Comparison of ENCODE assay signal across 19 cellular contexts in genomic region chr5:144202725-144203124, GRCh38. TPM values are rescaled to one million over a fixed set of nuclear protein-coding genes. Genes with fewer than 3 reads are reported as not detected.
DNase-seq lines count a peak whose midpoint lies in the region; ATAC-seq and TF ChIP-seq lines count a peak whose summit lies in the region.
"Had no signal": no experiment of that assay in that cellular context is flagged by ENCODE, and none has a peak within 500 bp of the region (broad histone marks: within the 10 kb centered on the region; RNA-seq: fewer than 3 reads in every experiment).

No MANE protein-coding gene starts in this region.

- H3K23ac ChIP-seq in neuronal stem cell (ENCODE audit: low read depth, low read length, poor library complexity) = no peak overlapping the region

- no peaks in the 10 kb centered on the region for H3K36me3 ChIP-seq in parathyroid adenoma (ENCODE audit: control insufficient read depth, insufficient read depth, low read length)
- no peaks in the 10 kb centered on the region for H3K36me3 ChIP-seq in neuronal stem cell (replicated peaks in 1 of 2; ENCODE audit: control insufficient read depth in 2 of 2, insufficient read depth in 2 of 2, low read length in 2 of 2)
- H3K36me3 ChIP-seq: HAP-1 had no signal

- WGBS in neuronal stem cell (ENCODE audit: extremely low coverage in 2 of 2, insufficient read length in 2 of 2, insufficient replicate concordance in 1 of 2), 2 donors = no CpG with 5 or more reads among the region's 1 CpG

- H3K9me3 Mint-ChIP-seq in activated CD4-positive, alpha-beta memory T cell treated with anti-CD3 and anti-CD28 coated beads for 36 hours = no peaks in the 10 kb centered on the region
- no peaks in the 10 kb centered on the region for H3K9me3 Mint-ChIP-seq in activated CD4-positive, alpha-beta memory T cell treated with anti-CD3 and anti-CD28 coated beads, Interleukin-2, amount 10 ng/mL, durations not matched to agents 7 days and 5 days
- H3K9me3 Mint-ChIP-seq: CD4-positive, alpha-beta T cell had no signal

- TF ChIP-seq CTCF in NB4 (IDR thresholded peaks at IDR 0.05; ENCODE audit: low read depth, low read length) (no peak), parathyroid adenoma (IDR thresholded peaks at IDR 0.05) (no peak)

- H3K4me3 ChIP-seq in NB4 (ENCODE audit: low read depth, low read length) (no peak overlapping the region), parathyroid adenoma (ENCODE audit: low read depth, low read length) (no peak overlapping the region), neuronal stem cell (ENCODE audit: low read length in 2 of 2) (no peak overlapping the region)
- H3K4me3 ChIP-seq: HAP-1 had no signal

- H3K79me2 ChIP-seq in parathyroid adenoma = no peaks in the 10 kb centered on the region

- no peaks in the 10 kb centered on the region for H3K9me3 ChIP-seq in parathyroid adenoma (ENCODE audit: control insufficient read depth, low read length)
- H3K9me3 ChIP-seq in neuronal stem cell (replicated peaks in 1 of 2; ENCODE audit: control insufficient read depth in 2 of 2, insufficient read depth in 1 of 2, low read depth in 1 of 2, low read length in 2 of 2) = no peaks in the 10 kb centered on the region
- H3K9me3 ChIP-seq: HAP-1 had no signal

- no peak overlapping the region for H2BK5ac ChIP-seq in neuronal stem cell (ENCODE audit: low read length)

- no peak overlapping the region for H4K91ac ChIP-seq in neuronal stem cell (ENCODE audit: low read depth, low read length, poor library complexity)

- H3K4me1 ChIP-seq in parathyroid adenoma (peaks cover 11% of the 10 kb centered on the region), neuronal stem cell (ENCODE audit: control insufficient read depth in 2 of 2, insufficient read depth in 1 of 2, low read depth in 1 of 2, low read length in 2 of 2) (peaks cover 4 to 5% of the 10 kb centered on the region in 2 donors)
- H3K4me1 ChIP-seq: HAP-1 had no signal

- no peak overlapping the region for H3K4ac ChIP-seq in neuronal stem cell (ENCODE audit: low read length)

- H3K27ac ChIP-seq in parathyroid adenoma = peak overlapping the region; percentile 49
- H3K27ac ChIP-seq in neuronal stem cell (replicated peaks; ENCODE audit: low read length) = no peak overlapping the region
- H3K27ac ChIP-seq: GM23248, SK-N-MC had no signal

- POLR2A ChIA-PET in activated CD4-positive, alpha-beta memory T cell treated with anti-CD3 and anti-CD28 coated beads for 36 hours (lab: Charles Lee) = no interaction called here
- POLR2A ChIA-PET in activated CD4-positive, alpha-beta memory T cell treated with anti-CD3 and anti-CD28 coated beads, Interleukin-2, amount 10 ng/mL, durations not matched to agents 7 days and 5 days (lab: Charles Lee) = no interaction called here

- DNase-seq in activated CD4-positive, alpha-beta memory T cell treated with anti-CD3 and anti-CD28 coated beads for 36 hours = peak; percentile 26
- no peak for DNase-seq in activated CD4-positive, alpha-beta memory T cell treated with anti-CD3 and anti-CD28 coated beads, Interleukin-2, amount 10 ng/mL, durations not matched to agents 7 days and 5 days
- peak; percentile 10 for DNase-seq in NB4 (ENCODE audit: low read depth)
- DNase-seq in GM19240 (ENCODE audit: insufficient read length, low spot score) = no peak
- no peak for DNase-seq in neuronal stem cell (ENCODE audit: low spot score)
- DNase-seq: CD4-positive, alpha-beta T cell; DMS79; KBM-7; NCI-H1417; NCI-H1694 treated with DMSO at 0.1 percent for 48 hours; NCI-H2081 treated with DMSO at 0.1 percent for 48 hours; NCI-H526; PC-3; SHP77 had no signal

- H2AFZ ChIP-seq in parathyroid adenoma (no peak overlapping the region), neuronal stem cell (ENCODE audit: low read length) (no peak overlapping the region)

- H2BK12ac ChIP-seq in neuronal stem cell (ENCODE audit: low read length) = no peak overlapping the region

- H3K4me3 Mint-ChIP-seq in activated CD4-positive, alpha-beta memory T cell treated with anti-CD3 and anti-CD28 coated beads for 36 hours = no peak overlapping the region
- no peak overlapping the region for H3K4me3 Mint-ChIP-seq in activated CD4-positive, alpha-beta memory T cell treated with anti-CD3 and anti-CD28 coated beads, Interleukin-2, amount 10 ng/mL, durations not matched to agents 7 days and 5 days
- H3K4me3 Mint-ChIP-seq: CD4-positive, alpha-beta T cell had no signal

- no peak overlapping the region for H3K14ac ChIP-seq in neuronal stem cell (ENCODE audit: low read length)

- H3K27ac Mint-ChIP-seq in activated CD4-positive, alpha-beta memory T cell treated with anti-CD3 and anti-CD28 coated beads for 36 hours = no peak overlapping the region
- no peak overlapping the region for H3K27ac Mint-ChIP-seq in activated CD4-positive, alpha-beta memory T cell treated with anti-CD3 and anti-CD28 coated beads, Interleukin-2, amount 10 ng/mL, durations not matched to agents 7 days and 5 days
- H3K27ac Mint-ChIP-seq: CD4-positive, alpha-beta T cell had no signal

- H3K36me3 Mint-ChIP-seq in activated CD4-positive, alpha-beta memory T cell treated with anti-CD3 and anti-CD28 coated beads for 36 hours = no peaks in the 10 kb centered on the region
- no peaks in the 10 kb centered on the region for H3K36me3 Mint-ChIP-seq in activated CD4-positive, alpha-beta memory T cell treated with anti-CD3 and anti-CD28 coated beads, Interleukin-2, amount 10 ng/mL, durations not matched to agents 7 days and 5 days (ENCODE audit: low read depth)

- H3K4me2 ChIP-seq in parathyroid adenoma (ENCODE audit: low read length) (no peak overlapping the region), neuronal stem cell (ENCODE audit: insufficient read depth, low read length, poor library complexity, severe bottlenecking) (no peak overlapping the region)

- no peak for TF ChIP-seq POLR2A in NB4 (IDR thresholded peaks at IDR 0.05; ENCODE audit: extremely low read depth, insufficient read length)

- no peaks in the 10 kb centered on the region for H3K27me3 ChIP-seq in parathyroid adenoma (ENCODE audit: control insufficient read depth, insufficient read depth, low read length)
- peaks cover 0 to 34% (median 2%) of the 10 kb centered on the region in 3 experiments for H3K27me3 ChIP-seq in neuronal stem cell (ENCODE audit: control insufficient read depth in 3 of 3, insufficient read depth in 3 of 3, low read depth in 1 of 3, low read length in 3 of 3)

- CTCF ChIA-PET in activated CD4-positive, alpha-beta memory T cell treated with anti-CD3 and anti-CD28 coated beads for 36 hours (lab: Charles Lee) = interaction anchor here (1.3 to 1.8 kb wide), 2 partner anchors 1477 to 1490 kb away, joined by 4 to 7 read pairs; no protein-coding TSS in a partner anchor
- CTCF ChIA-PET in activated CD4-positive, alpha-beta memory T cell treated with anti-CD3 and anti-CD28 coated beads, Interleukin-2, amount 10 ng/mL, durations not matched to agents 7 days and 5 days (lab: Charles Lee) = interaction anchor here (1.2 to 1.3 kb wide), 2 partner anchors 13 to 1625 kb away, joined by 5 to 7 read pairs; no protein-coding TSS in a partner anchor

- no peak overlapping the region for H3K18ac ChIP-seq in neuronal stem cell (ENCODE audit: low read length)

- H2AK5ac ChIP-seq in neuronal stem cell (ENCODE audit: low read depth, low read length) = no peak overlapping the region

- H3K79me1 ChIP-seq in neuronal stem cell (ENCODE audit: low read depth, low read length) = no peaks in the 10 kb centered on the region

- H2BK120ac ChIP-seq in neuronal stem cell (ENCODE audit: low read depth, low read length) = no peak overlapping the region

- H4K8ac ChIP-seq in neuronal stem cell (ENCODE audit: low read depth, low read length) = no peak overlapping the region

- no peak for ATAC-seq in GM19035 (IDR thresholded peaks at IDR 0.05; ENCODE audit: unreplicated experiment)
- ATAC-seq: PC-3 had no signal

- peaks cover 19% of the 10 kb centered on the region for H3K4me1 Mint-ChIP-seq in activated CD4-positive, alpha-beta memory T cell treated with anti-CD3 and anti-CD28 coated beads for 36 hours (ENCODE audit: low read depth)
- peaks cover 4% of the 10 kb centered on the region for H3K4me1 Mint-ChIP-seq in activated CD4-positive, alpha-beta memory T cell treated with anti-CD3 and anti-CD28 coated beads, Interleukin-2, amount 10 ng/mL, durations not matched to agents 7 days and 5 days

- H3K27me3 Mint-ChIP-seq in activated CD4-positive, alpha-beta memory T cell treated with anti-CD3 and anti-CD28 coated beads for 36 hours = peaks cover 43% of the 10 kb centered on the region
- peaks cover 53% of the 10 kb centered on the region for H3K27me3 Mint-ChIP-seq in activated CD4-positive, alpha-beta memory T cell treated with anti-CD3 and anti-CD28 coated beads, Interleukin-2, amount 10 ng/mL, durations not matched to agents 7 days and 5 days

- H3K9ac ChIP-seq in parathyroid adenoma (no peak overlapping the region), neuronal stem cell (ENCODE audit: low read depth, low read length, poor library complexity) (no peak overlapping the region)
- H3K9ac ChIP-seq: GM23248 had no signal

- intact Hi-C loops in activated CD4-positive, alpha-beta memory T cell treated with anti-CD3 and anti-CD28 coated beads for 36 hours (cut with micrococcal nuclease) = loop anchor here (1.0 to 2.0 kb wide), 2 partner anchors 1478 to 1623 kb away; no protein-coding TSS in a partner anchor

- no peak overlapping the region for H2BK15ac ChIP-seq in neuronal stem cell (ENCODE audit: low read length)

RNA-seq across cellular contexts. Expression of gene KCTD16, which starts 32.1 kb away (rescaled TPM):
- under 1 TPM; 0.24 to 0.27 TPM for total RNA-seq in activated CD4-positive, alpha-beta memory T cell treated with anti-CD3 and anti-CD28 coated beads for 36 hours
- total RNA-seq in activated CD4-positive, alpha-beta memory T cell treated with anti-CD3 and anti-CD28 coated beads, Interleukin-2, amount 10 ng/mL, durations not matched to agents 7 days and 5 days = not detected
- 0.47 TPM for polyA plus RNA-seq in neuronal stem cell (2013, experiment 1 of 2)
- 0.47 TPM for polyA plus RNA-seq in neuronal stem cell (2013, experiment 2 of 2)
- total RNA-seq: CD4-positive, alpha-beta T cell; PC-3 had no signal

RNA-seq across cellular contexts. Expression of gene YIPF5, which starts 32.3 kb away (rescaled TPM):
- total RNA-seq in activated CD4-positive, alpha-beta memory T cell treated with anti-CD3 and anti-CD28 coated beads for 36 hours = 10 to 100 TPM; 41.4 to 42.1 TPM
- 10 to 100 TPM; 45.1 to 47.5 TPM for total RNA-seq in activated CD4-positive, alpha-beta memory T cell treated with anti-CD3 and anti-CD28 coated beads, Interleukin-2, amount 10 ng/mL, durations not matched to agents 7 days and 5 days
- polyA plus RNA-seq in neuronal stem cell (2013, experiment 1 of 2) = 27.9 TPM
- polyA plus RNA-seq in neuronal stem cell (2013, experiment 2 of 2) = 30.6 TPM

Comparison
In these comparisons a context has a peak if more than half of its experiments do, and no peak if none do; other contexts are left out.
1. DNase-seq: peak in activated CD4-positive, alpha-beta memory T cell treated with anti-CD3 and anti-CD28 coated beads for 36 hours (single experiment) and NB4 (single experiment); none in activated CD4-positive, alpha-beta memory T cell treated with anti-CD3 and anti-CD28 coated beads, Interleukin-2, amount 10 ng/mL, durations not matched to agents 7 days and 5 days (single experiment), GM19240 (single experiment) and neuronal stem cell (single experiment).